ENCODE assay signal across 8 cellular contexts in genomic region chr20:53839423-53840176, GRCh38.
DNase-seq lines count a peak whose midpoint lies in the region; ATAC-seq and TF ChIP-seq lines count a peak whose summit lies in the region.

No MANE protein-coding gene starts in this region.

- no peak for TF ChIP-seq CTCF in coronary artery (IDR thresholded peaks at IDR 0.05)
- no peak for TF ChIP-seq CTCF in esophagus muscularis mucosa (IDR thresholded peaks at IDR 0.05)

- DNase-seq in T-helper 2 cell treated with Interferon-gamma antibody and Interleukin-4, amounts not matched to agents 5 μg/mL and 100 μg/mL, for 36 hours (ENCODE audit: low spot score) = peak; percentile 51
- DNase-seq in central memory CD8-positive, alpha-beta T cell (ENCODE audit: low spot score in 2 of 2) = peak; percentile 40 to 76
- DNase-seq in stimulated activated CD8-positive, alpha-beta memory T cell treated with anti-CD3 and anti-CD28 coated beads, Interleukin-15, amount 100 ng/mL, for 4 hours (ENCODE audit: low read depth in 2 of 2) = peak; percentile 30 to 40
- DNase-seq in coronary artery (ENCODE audit: low spot score) (no peak), esophagus muscularis mucosa (ENCODE audit: extremely low spot score) (no peak), NCI-H82 treated with DMSO at 0.1 percent for 48 hours (lab: John Stamatoyannopoulos, UW; ENCODE audit: unreplicated experiment) (no peak)

- peaks cover 0 to 3% (median 0%) of the 10 kb centered on the region in 4 donors for H3K4me1 ChIP-seq in esophagus muscularis mucosa

- H3K4me3 ChIP-seq in coronary artery (no peak overlapping the region), esophagus muscularis mucosa (no peak overlapping the region)

- no peak for TF ChIP-seq EP300 in esophagus muscularis mucosa (IDR thresholded peaks at IDR 0.05)

- WGBS in esophagus muscularis mucosa = 66% methylated on average over 8 of the region's 8 CpGs

- H3K9me3 ChIP-seq in esophagus muscularis mucosa = no peaks in the 10 kb centered on the region

- H3K27me3 ChIP-seq in esophagus muscularis mucosa = no peaks in the 10 kb centered on the region

- ATAC-seq in GM19351 (IDR thresholded peaks at IDR 0.05; ENCODE audit: unreplicated experiment) (peak; percentile 63), HG03342 (IDR thresholded peaks at IDR 0.05; ENCODE audit: unreplicated experiment) (peak; percentile 54)
- ATAC-seq in central memory CD8-positive, alpha-beta T cell (replicated peaks; ENCODE audit: extremely low read depth, poor library complexity, severe bottlenecking) = peak; percentile 47

- H3K27me3 Mint-ChIP-seq in T-helper 2 cell treated with Interferon-gamma antibody and Interleukin-4, amounts not matched to agents 5 μg/mL and 100 μg/mL, for 36 hours (ENCODE audit: low read depth) = no peaks in the 10 kb centered on the region
- H3K27me3 Mint-ChIP-seq in central memory CD8-positive, alpha-beta T cell = no peaks in the 10 kb centered on the region

- H3K4me1 Mint-ChIP-seq in T-helper 2 cell treated with Interferon-gamma antibody and Interleukin-4, amounts not matched to agents 5 μg/mL and 100 μg/mL, for 36 hours (ENCODE audit: low read depth) = peaks cover 56% of the 10 kb centered on the region
- peaks cover 66% of the 10 kb centered on the region for H3K4me1 Mint-ChIP-seq in central memory CD8-positive, alpha-beta T cell

- H3K4me3 Mint-ChIP-seq in T-helper 2 cell treated with Interferon-gamma antibody and Interleukin-4, amounts not matched to agents 5 μg/mL and 100 μg/mL, for 36 hours = peak overlapping the region; percentile 87
- peak overlapping the region; percentile 63 for H3K4me3 Mint-ChIP-seq in central memory CD8-positive, alpha-beta T cell

- no peaks in the 10 kb centered on the region for H3K36me3 ChIP-seq in esophagus muscularis mucosa

- H3K27ac ChIP-seq in coronary artery (no peak overlapping the region), esophagus muscularis mucosa (replicated peaks in 1 of 4) (no peak overlapping the region)

- H3K36me3 Mint-ChIP-seq in T-helper 2 cell treated with Interferon-gamma antibody and Interleukin-4, amounts not matched to agents 5 μg/mL and 100 μg/mL, for 36 hours (ENCODE audit: low read depth) = peaks cover 11% of the 10 kb centered on the region
- peaks cover 18% of the 10 kb centered on the region for H3K36me3 Mint-ChIP-seq in central memory CD8-positive, alpha-beta T cell (ENCODE audit: insufficient read depth)

- intact Hi-C loops in esophagus muscularis mucosa (cut with DNase I) = no loop called here

- H3K27ac Mint-ChIP-seq in T-helper 2 cell treated with Interferon-gamma antibody and Interleukin-4, amounts not matched to agents 5 μg/mL and 100 μg/mL, for 36 hours = peak overlapping the region; percentile 95
- peak overlapping the region; percentile 100 for H3K27ac Mint-ChIP-seq in central memory CD8-positive, alpha-beta T cell (ENCODE audit: low read depth)

- H3K9me3 Mint-ChIP-seq in T-helper 2 cell treated with Interferon-gamma antibody and Interleukin-4, amounts not matched to agents 5 μg/mL and 100 μg/mL, for 36 hours = peaks cover 9% of the 10 kb centered on the region
- H3K9me3 Mint-ChIP-seq in central memory CD8-positive, alpha-beta T cell = no peaks in the 10 kb centered on the region

- no peak for TF ChIP-seq POLR2A in esophagus muscularis mucosa (IDR thresholded peaks at IDR 0.05; ENCODE audit: low read depth)

Comparison
In these comparisons a context has a peak if more than half of its experiments do, and no peak if none do; other contexts are left out.
1. DNase-seq: peak in T-helper 2 cell treated with Interferon-gamma antibody and Interleukin-4, amounts not matched to agents 5 μg/mL and 100 μg/mL, for 36 hours (single experiment), central memory CD8-positive, alpha-beta T cell (2 of 2) and stimulated activated CD8-positive, alpha-beta memory T cell treated with anti-CD3 and anti-CD28 coated beads, Interleukin-15, amount 100 ng/mL, for 4 hours (2 of 2); none in coronary artery (single experiment), esophagus muscularis mucosa (single experiment) and NCI-H82 treated with DMSO at 0.1 percent for 48 hours (single experiment).
2. Peak in every context shown above with its lines, with median percentiles within 50 percentile points of each other: ATAC-seq.